In genomic region chr4:123412700-123413512, GRCh38 we compare ENCODE assay signal across 10 cellular contexts. TPM values are rescaled to one million over a fixed set of nuclear protein-coding genes. Genes with fewer than 3 reads are reported as not detected.
DNase-seq lines count a peak whose midpoint lies in the region; ATAC-seq, FAIRE-seq and TF ChIP-seq lines count a peak whose summit lies in the region.
"Had no signal": no experiment of that assay in that cellular context is flagged by ENCODE, and none has a peak within 500 bp of the region (broad histone marks: within the 10 kb centered on the region; RNA-seq: fewer than 3 reads in every experiment).

No MANE protein-coding gene starts in this region.

- no peak overlapping the region for H2BK15ac ChIP-seq in H1 (ENCODE audit: low read length)

- H3K9me2 ChIP-seq in MM.1S (replicated peaks; ENCODE audit: insufficient read depth, low read length): no peaks in the 10 kb centered on the region

- no peak overlapping the region for H2BK120ac ChIP-seq in H1 (replicated peaks; ENCODE audit: low read depth, low read length)

- peak; percentile 22 for ATAC-seq in stimulated activated effector memory CD8-positive, alpha-beta T cell treated with anti-CD3 and anti-CD28 coated beads, Interleukin-12 subunit alpha, Interleukin-12 subunit beta, amount 100 ng/mL, for 72 hours

- no peaks in the 10 kb centered on the region for H3K27me3 ChIP-seq in MM.1S (replicated peaks; ENCODE audit: insufficient read depth, low read length)
- H3K27me3 ChIP-seq in H1 (replicated peaks in 1 of 4; ENCODE audit: control insufficient read depth in 3 of 4, extremely low read depth in 1 of 4, insufficient read depth in 3 of 4, low read length in 3 of 4): no peaks in the 10 kb centered on the region
- H3K27me3 ChIP-seq: Peyer's patch had no signal

- H3K56ac ChIP-seq in H1 (replicated peaks; ENCODE audit: insufficient read length, low read depth, low read length): no peak overlapping the region

- TF ChIP-seq CTCF in MM.1S (IDR thresholded peaks at IDR 0.05; ENCODE audit: low read length) (no peak), H1 (IDR thresholded peaks at IDR 0.05; ENCODE audit: control extremely low read depth in 1 of 3, insufficient read depth in 1 of 3, low read depth in 1 of 3, low read length in 3 of 3) (no peak)

- H3K9me3 ChIP-seq in MM.1S (replicated peaks; ENCODE audit: insufficient read depth, low read length): no peaks in the 10 kb centered on the region
- H3K9me3 ChIP-seq in H1 (ENCODE audit: insufficient read depth in 2 of 2, low read depth in 1 of 2, low read length in 1 of 2): no peaks in the 10 kb centered on the region
- H3K9me3 ChIP-seq: Peyer's patch had no signal

- H3K4me1 ChIP-seq in MM.1S (ENCODE audit: low read length) (peaks cover 66% of the 10 kb centered on the region), H1 (replicated peaks in 1 of 4; ENCODE audit: control insufficient read depth in 3 of 4, insufficient read depth in 4 of 4, low read length in 3 of 4) (peaks cover 2 to 20% (median 10%) of the 10 kb centered on the region in 4 experiments)

- H3K79me2 ChIP-seq in MM.1S (ENCODE audit: low read length) (no peaks in the 10 kb centered on the region), H1 (ENCODE audit: control insufficient read depth in 1 of 2, insufficient read depth in 2 of 2, low read length in 2 of 2) (no peaks in the 10 kb centered on the region)

- H3K9me3 Mint-ChIP-seq in activated CD4-positive, alpha-beta memory T cell treated with anti-CD3 and anti-CD28 coated beads, Interleukin-2, amount 10 ng/mL, durations not matched to agents 7 days and 5 days: no peaks in the 10 kb centered on the region
- H3K9me3 Mint-ChIP-seq in activated CD4-positive, alpha-beta memory T cell treated with anti-CD3 and anti-CD28 coated beads for 36 hours: no peaks in the 10 kb centered on the region
- H3K9me3 Mint-ChIP-seq in stimulated activated effector memory CD8-positive, alpha-beta T cell treated with anti-CD3 and anti-CD28 coated beads, Interleukin-12 subunit alpha, Interleukin-12 subunit beta, amount 100 ng/mL, for 72 hours: no peaks in the 10 kb centered on the region

- WGBS in H1 (ENCODE audit: extremely low coverage in 1 of 2, insufficient coverage in 1 of 2, insufficient read length in 1 of 2, insufficient replicate concordance in 2 of 2, low coverage in 1 of 2, low lambda C conversion rate in 2 of 2, missing lambda C conversion rate in 1 of 2), 2 experiments: 93% methylated on average over 4 of the region's 4 CpGs; no CpG with 5 or more reads in 1 of the 2 experiments

- H3K36me3 ChIP-seq in MM.1S (replicated peaks; ENCODE audit: insufficient read depth, low read length) (no peaks in the 10 kb centered on the region), H1 (ENCODE audit: control insufficient read depth in 2 of 4, insufficient read depth in 4 of 4, low read length in 3 of 4) (no peaks in the 10 kb centered on the region)
- H3K36me3 ChIP-seq: Peyer's patch had no signal

- peaks cover 51% of the 10 kb centered on the region for H3K4me1 Mint-ChIP-seq in activated CD4-positive, alpha-beta memory T cell treated with anti-CD3 and anti-CD28 coated beads, Interleukin-2, amount 10 ng/mL, durations not matched to agents 7 days and 5 days
- H3K4me1 Mint-ChIP-seq in activated CD4-positive, alpha-beta memory T cell treated with anti-CD3 and anti-CD28 coated beads for 36 hours (ENCODE audit: low read depth): peaks cover 26% of the 10 kb centered on the region
- peaks cover 37% of the 10 kb centered on the region for H3K4me1 Mint-ChIP-seq in stimulated activated effector memory CD8-positive, alpha-beta T cell treated with anti-CD3 and anti-CD28 coated beads, Interleukin-12 subunit alpha, Interleukin-12 subunit beta, amount 100 ng/mL, for 72 hours

- no peaks in the 10 kb centered on the region for H3K79me1 ChIP-seq in H1 (ENCODE audit: low read depth, low read length)

- peak overlapping the region; percentile 53; the same call in 1 of the 2 replicates for H2BK12ac ChIP-seq in H1 (ENCODE audit: low read depth, low read length)

- intact Hi-C loops in activated CD4-positive, alpha-beta memory T cell treated with anti-CD3 and anti-CD28 coated beads for 36 hours (cut with micrococcal nuclease): no loop called here

- H3K4me2 ChIP-seq in MM.1S (ENCODE audit: low read depth, low read length): peak overlapping the region; percentile 61
- no peak overlapping the region for H3K4me2 ChIP-seq in H1 (ENCODE audit: insufficient read depth in 1 of 2, low read depth in 2 of 2, low read length in 2 of 2)

- H3K4me3 Mint-ChIP-seq in activated CD4-positive, alpha-beta memory T cell treated with anti-CD3 and anti-CD28 coated beads, Interleukin-2, amount 10 ng/mL, durations not matched to agents 7 days and 5 days: no peak overlapping the region
- no peak overlapping the region for H3K4me3 Mint-ChIP-seq in activated CD4-positive, alpha-beta memory T cell treated with anti-CD3 and anti-CD28 coated beads for 36 hours
- H3K4me3 Mint-ChIP-seq in stimulated activated effector memory CD8-positive, alpha-beta T cell treated with anti-CD3 and anti-CD28 coated beads, Interleukin-12 subunit alpha, Interleukin-12 subunit beta, amount 100 ng/mL, for 72 hours: peak overlapping the region; percentile 42

- H3K27ac Mint-ChIP-seq in activated CD4-positive, alpha-beta memory T cell treated with anti-CD3 and anti-CD28 coated beads, Interleukin-2, amount 10 ng/mL, durations not matched to agents 7 days and 5 days: peak overlapping the region; percentile 85
- no peak overlapping the region for H3K27ac Mint-ChIP-seq in activated CD4-positive, alpha-beta memory T cell treated with anti-CD3 and anti-CD28 coated beads for 36 hours
- peak overlapping the region; percentile 32 for H3K27ac Mint-ChIP-seq in stimulated activated effector memory CD8-positive, alpha-beta T cell treated with anti-CD3 and anti-CD28 coated beads, Interleukin-12 subunit alpha, Interleukin-12 subunit beta, amount 100 ng/mL, for 72 hours

- no peak overlapping the region for H4K5ac ChIP-seq in H1 (ENCODE audit: insufficient read length, low read depth, low read length)

- H3K27me3 Mint-ChIP-seq in activated CD4-positive, alpha-beta memory T cell treated with anti-CD3 and anti-CD28 coated beads, Interleukin-2, amount 10 ng/mL, durations not matched to agents 7 days and 5 days: no peaks in the 10 kb centered on the region
- no peaks in the 10 kb centered on the region for H3K27me3 Mint-ChIP-seq in activated CD4-positive, alpha-beta memory T cell treated with anti-CD3 and anti-CD28 coated beads for 36 hours

- H2AFZ ChIP-seq in MM.1S (ENCODE audit: low read length): no peak overlapping the region
- no peak overlapping the region for H2AFZ ChIP-seq in H1 (ENCODE audit: low read length)

- H3K4me3 ChIP-seq in MM.1S (ENCODE audit: low read length): peak overlapping the region; percentile 23; the same call in 1 of the 2 replicates
- no peak overlapping the region for H3K4me3 ChIP-seq in H1 (ENCODE audit: extremely low read depth in 1 of 4, insufficient read depth in 2 of 4, low read depth in 3 of 4, low read length in 4 of 4)
- H3K4me3 ChIP-seq: Peyer's patch had no signal

- H2AK5ac ChIP-seq in H1 (ENCODE audit: low read depth, low read length): no peak overlapping the region

- no peak for TF ChIP-seq POLR2A in H1 (IDR thresholded peaks at IDR 0.05; ENCODE audit: control extremely low read depth in 1 of 2, low read depth in 2 of 2, low read length in 2 of 2)

- H3K23ac ChIP-seq in H1 (ENCODE audit: insufficient read length): no peak overlapping the region

- no peak overlapping the region for H4K91ac ChIP-seq in H1 (replicated peaks; ENCODE audit: insufficient read length, low read length)

- TF ChIP-seq RAD21 in H1 (IDR thresholded peaks at IDR 0.05 in 1 of 2, conservative IDR thresholded peaks at IDR 0.05 in 1 of 2; ENCODE audit: low read depth in 2 of 2, low read length in 2 of 2): no peak

- no peak for TF ChIP-seq EP300 in H1 (IDR thresholded peaks at IDR 0.05; ENCODE audit: borderline replicate concordance in 1 of 2, low read depth in 2 of 2, low read length in 2 of 2)

- H4K8ac ChIP-seq in H1 (ENCODE audit: extremely low read depth, insufficient read depth, low read length): no peak overlapping the region

- H3K14ac ChIP-seq in H1 (ENCODE audit: insufficient read length): no peak overlapping the region

- CTCF ChIA-PET in activated CD4-positive, alpha-beta memory T cell treated with anti-CD3 and anti-CD28 coated beads, Interleukin-2, amount 10 ng/mL, durations not matched to agents 7 days and 5 days (lab: Charles Lee): interaction anchor here (1.5 kb wide), 1 partner anchor 11 kb away, joined by 3 read pairs; no protein-coding TSS in a partner anchor
- CTCF ChIA-PET in activated CD4-positive, alpha-beta memory T cell treated with anti-CD3 and anti-CD28 coated beads for 36 hours (lab: Charles Lee): no interaction called here
- CTCF ChIA-PET in H1 (lab: Charles Lee; ENCODE audit: partially characterized antibody): interaction anchor here (1.1 kb wide), 1 partner anchor 20 kb away, joined by 3 read pairs; no protein-coding TSS in a partner anchor

- H4K20me1 ChIP-seq in MM.1S (ENCODE audit: insufficient read depth, low read length): no peaks in the 10 kb centered on the region
- H4K20me1 ChIP-seq in H1 (replicated peaks in 1 of 2; ENCODE audit: control insufficient read depth in 1 of 2, insufficient read depth in 2 of 2, low read length in 2 of 2): no peaks in the 10 kb centered on the region

- peaks cover 25% of the 10 kb centered on the region for H3F3A ChIP-seq in MM.1S (ENCODE audit: insufficient read depth, low read length)

- no peak overlapping the region for H2BK5ac ChIP-seq in H1 (ENCODE audit: low read depth, low read length)

- POLR2A ChIA-PET in activated CD4-positive, alpha-beta memory T cell treated with anti-CD3 and anti-CD28 coated beads, Interleukin-2, amount 10 ng/mL, durations not matched to agents 7 days and 5 days (lab: Charles Lee): interaction anchor here (0.6 to 1.6 kb wide), 4 partner anchors 10 to 16 kb away, joined by 3 to 10 read pairs (median 4); partner anchors contain the start of gene SPRY1
- POLR2A ChIA-PET in activated CD4-positive, alpha-beta memory T cell treated with anti-CD3 and anti-CD28 coated beads for 36 hours (lab: Charles Lee): no interaction called here
- POLR2A ChIA-PET in H1 (lab: Charles Lee; ENCODE audit: partially characterized antibody): interaction anchor here (1.3 to 1.6 kb wide), 3 partner anchors 8 to 15 kb away, joined by 3 to 5 read pairs (median 4); no protein-coding TSS in a partner anchor

- no peaks in the 10 kb centered on the region for H3K36me3 Mint-ChIP-seq in activated CD4-positive, alpha-beta memory T cell treated with anti-CD3 and anti-CD28 coated beads, Interleukin-2, amount 10 ng/mL, durations not matched to agents 7 days and 5 days (ENCODE audit: low read depth)
- H3K36me3 Mint-ChIP-seq in activated CD4-positive, alpha-beta memory T cell treated with anti-CD3 and anti-CD28 coated beads for 36 hours: no peaks in the 10 kb centered on the region
- H3K36me3 Mint-ChIP-seq in stimulated activated effector memory CD8-positive, alpha-beta T cell treated with anti-CD3 and anti-CD28 coated beads, Interleukin-12 subunit alpha, Interleukin-12 subunit beta, amount 100 ng/mL, for 72 hours: peaks cover 5% of the 10 kb centered on the region

- no peak for FAIRE-seq in H1 (lab: Jason Lieb, UNC)

- peak overlapping the region; percentile 86; the same call in 1 of the 2 replicates for H3K27ac ChIP-seq in MM.1S (ENCODE audit: low read length)
- H3K27ac ChIP-seq in H1 (ENCODE audit: low read depth, low read length): no peak overlapping the region

- no peak overlapping the region for H3K4ac ChIP-seq in H1 (replicated peaks; ENCODE audit: insufficient read length, low read depth, low read length)

- H3K9ac ChIP-seq in MM.1S (ENCODE audit: low read length) (no peak overlapping the region), H1 (replicated peaks in 1 of 4; ENCODE audit: extremely low read depth in 1 of 4, low read depth in 3 of 4, low read length in 3 of 4) (no peak overlapping the region)

- no peak for DNase-seq in activated CD4-positive, alpha-beta memory T cell treated with anti-CD3 and anti-CD28 coated beads, Interleukin-2, amount 10 ng/mL, durations not matched to agents 7 days and 5 days
- no peak for DNase-seq in activated CD4-positive, alpha-beta memory T cell treated with anti-CD3 and anti-CD28 coated beads for 36 hours
- DNase-seq in MM.1S (no peak), H1 (ENCODE audit: low read depth in 1 of 2, low spot score in 2 of 2) (no peak), A172 (ENCODE audit: low spot score) (no peak), NCI-H345 treated with DMSO at 0.1 percent for 48 hours (lab: John Stamatoyannopoulos, UW; ENCODE audit: unreplicated experiment) (no peak), NCI-H524 treated with DMSO at 0.1 percent for 48 hours (lab: John Stamatoyannopoulos, UW) (no peak)
- no peak for DNase-seq in stimulated activated effector memory CD8-positive, alpha-beta T cell treated with anti-CD3 and anti-CD28 coated beads, Interleukin-12 subunit alpha, Interleukin-12 subunit beta, amount 100 ng/mL, for 72 hours (ENCODE audit: low spot score in 2 of 2)
- DNase-seq: NCI-H1930, Peyer's patch had no signal

- no peaks in the 10 kb centered on the region; the same call in 1 of the 2 replicates for H3K23me2 ChIP-seq in H1 (ENCODE audit: low read depth, low read length)

- H3K18ac ChIP-seq in H1 (ENCODE audit: extremely low read depth, low read length): no peak overlapping the region

- H2BK20ac ChIP-seq in H1 (ENCODE audit: low read length): no peak overlapping the region

RNA-seq across cellular contexts. Expression of gene SPRY1, which starts 16.3 kb away (rescaled TPM):
- 10 to 100 TPM; 16.5 to 18.5 TPM for total RNA-seq in activated CD4-positive, alpha-beta memory T cell treated with anti-CD3 and anti-CD28 coated beads, Interleukin-2, amount 10 ng/mL, durations not matched to agents 7 days and 5 days
- total RNA-seq in activated CD4-positive, alpha-beta memory T cell treated with anti-CD3 and anti-CD28 coated beads for 36 hours: 10 to 100 TPM; 11.1 to 14.0 TPM
- total RNA-seq in H1 (2021; fragmentation: NEBNext Ultra II Directional; extraction: Animal tissue kit (Norgen Biotek cat#: 25700)): 54.7 and 56.2 TPM in 2 replicates
- polyA plus RNA-seq in H1 (2011; rRNA removed): 11.7 and 13.2 TPM in 2 replicates
- polyA plus RNA-seq in H1 (2011; cell fraction: cytosol; rRNA removed): 13.3 TPM
- 16.4 TPM for polyA plus RNA-seq in H1 (2011; cell fraction: nucleus; rRNA removed)
- polyA plus RNA-seq in H1 (2012, experiment 1 of 2): 19.6 to 24.8 TPM (median 21.7 TPM) in 4 replicates
- polyA plus RNA-seq in H1 (2012, experiment 2 of 2): 17.7 TPM
- polyA plus RNA-seq in H1 (2013, experiment 1 of 2): 33.5 TPM
- polyA plus RNA-seq in H1 (2013, experiment 2 of 2): 33.8 TPM
- polyA minus RNA-seq in H1 (2011; rRNA and poly(A)+ RNA removed): 15.2 and 17.4 TPM in 2 replicates
- polyA minus RNA-seq in H1 (2011; cell fraction: cytosol; rRNA and poly(A)+ RNA removed): 18.7 TPM
- 32.7 TPM for polyA minus RNA-seq in H1 (2011; cell fraction: nucleus; rRNA and poly(A)+ RNA removed)
- total RNA-seq in A172 (2014; rRNA removed; shearing (Covaris generic)): 0.05 TPM in 1 of 2 replicates, not detected in the other

Comparison
In these comparisons a context has a peak if more than half of its experiments do, and no peak if none do; other contexts are left out.
1. RNA of gene SPRY1, which starts 16.3 kb away (total RNA-seq): 54.7 to 56.2 TPM in H1, 16.5 to 18.5 TPM in activated CD4-positive, alpha-beta memory T cell treated with anti-CD3 and anti-CD28 coated beads, Interleukin-2, amount 10 ng/mL, durations not matched to agents 7 days and 5 days and 11.1 to 14.0 TPM in activated CD4-positive, alpha-beta memory T cell treated with anti-CD3 and anti-CD28 coated beads for 36 hours; 0.05 TPM in A172; every median in the first group is over 10 times any median in the second.